16 cellular contexts compared by ENCODE assay signal in genomic region chr7:114533151-114533550, GRCh38.
DNase-seq lines count a peak whose midpoint lies in the region; ATAC-seq, FAIRE-seq and TF ChIP-seq lines count a peak whose summit lies in the region.
"Had no signal": no experiment of that assay in that cellular context is flagged by ENCODE, and none has a peak within 500 bp of the region (broad histone marks: within the 10 kb centered on the region; RNA-seq: fewer than 3 reads in every experiment).

No MANE protein-coding gene starts in this region.

- H3K14ac ChIP-seq in mesenchymal stem cell (ENCODE audit: low read length in 2 of 2) = no peak overlapping the region

- H2BK5ac ChIP-seq in mesenchymal stem cell (ENCODE audit: low read depth, low read length, poor library complexity, severe bottlenecking) = no peak overlapping the region

- no peak for FAIRE-seq in H54 (lab: Jason Lieb, UNC)
- FAIRE-seq: small intestine had no signal

- H3K27me3 ChIP-seq in mesenchymal stem cell (ENCODE audit: control insufficient read depth in 1 of 2, insufficient read depth in 1 of 2, low read length in 2 of 2) = no peaks in the 10 kb centered on the region
- H3K27me3 ChIP-seq: vagina had no signal

- no peaks in the 10 kb centered on the region for H3K36me3 ChIP-seq in mesenchymal stem cell (ENCODE audit: control insufficient read depth in 1 of 2, insufficient read depth in 2 of 2, low read depth in 1 of 2, low read length in 2 of 2)
- H3K36me3 ChIP-seq: HAP-1, vagina had no signal

- H3K4ac ChIP-seq in mesenchymal stem cell (ENCODE audit: low read depth in 1 of 2, low read length in 2 of 2) = no peak overlapping the region

- H4K8ac ChIP-seq in mesenchymal stem cell (ENCODE audit: low read length) = no peak overlapping the region

- WGBS in mesenchymal stem cell = 52% methylated on average over 2 of the region's 2 CpGs

- no peak overlapping the region for H4K91ac ChIP-seq in mesenchymal stem cell (ENCODE audit: low read length)

- no peak overlapping the region for H3K4me3 ChIP-seq in mesenchymal stem cell (ENCODE audit: insufficient read depth in 1 of 2, low read depth in 1 of 2, low read length in 2 of 2)
- H3K4me3 ChIP-seq: HAP-1, vagina had no signal

- no peak overlapping the region for H2BK15ac ChIP-seq in mesenchymal stem cell (ENCODE audit: low read depth, poor library complexity, severe bottlenecking)

- no peak overlapping the region for H2BK120ac ChIP-seq in mesenchymal stem cell (ENCODE audit: low read depth, low read length)

- H3K9me3 ChIP-seq in mesenchymal stem cell (ENCODE audit: control insufficient read depth, low read length) = no peaks in the 10 kb centered on the region
- H3K9me3 ChIP-seq: HAP-1, vagina had no signal

- no peak overlapping the region for H2AFZ ChIP-seq in mesenchymal stem cell (ENCODE audit: low read depth, low read length)

- peak; percentile 70 for DNase-seq in DMS 273 treated with DMSO at 0.1 percent for 48 hours (lab: John Stamatoyannopoulos, UW)
- DNase-seq in NCI-H1694 (lab: John Stamatoyannopoulos, UW) = peak; percentile 42
- peak; percentile 5 for DNase-seq in RPMI8226
- peak; percentile 43 for DNase-seq in mesenchymal stem cell
- no peak for DNase-seq in epidermal melanocyte (ENCODE audit: insufficient read length, low spot score)
- no peak for DNase-seq in H54 (ENCODE audit: insufficient read length, low spot score)
- DNase-seq: activated CD4-positive, CD25-positive, alpha-beta regulatory T cell; activated naive CD4-positive, alpha-beta T cell treated with anti-CD3 and anti-CD28 coated beads, Interleukin-2, amount 50 U/mL, for 16 hours; Kasumi-1; nucleus accumbens; small intestine had no signal

- H2BK12ac ChIP-seq in mesenchymal stem cell (ENCODE audit: low read length in 2 of 2) = no peak overlapping the region

- H3K4me1 ChIP-seq in mesenchymal stem cell (ENCODE audit: control insufficient read depth, insufficient read depth, low read depth, low read length) = no peaks in the 10 kb centered on the region
- H3K4me1 ChIP-seq: HAP-1, vagina had no signal

- TF ChIP-seq POLR2A in H54 (IDR thresholded peaks at IDR 0.05; ENCODE audit: low read depth, low read length) = no peak

- H3K23ac ChIP-seq in mesenchymal stem cell (ENCODE audit: low read length in 2 of 2) = no peak overlapping the region

- H2AK5ac ChIP-seq in mesenchymal stem cell (ENCODE audit: low read length, severe bottlenecking) = no peak overlapping the region

- no peak overlapping the region for H3K27ac ChIP-seq in mesenchymal stem cell (ENCODE audit: low read length, poor library complexity, severe bottlenecking)
- H3K27ac ChIP-seq: HL-60, vagina had no signal

- H3K79me1 ChIP-seq in mesenchymal stem cell (replicated peaks; ENCODE audit: low read length, poor library complexity, severe bottlenecking) = no peaks in the 10 kb centered on the region

- no peak overlapping the region for H3K18ac ChIP-seq in mesenchymal stem cell (ENCODE audit: low read depth in 1 of 2, low read length in 2 of 2)

- H3K9ac ChIP-seq in mesenchymal stem cell (ENCODE audit: low read length) = peak overlapping the region; percentile 77

- H3K4me2 ChIP-seq in mesenchymal stem cell (ENCODE audit: low read length, poor library complexity, severe bottlenecking) = no peak overlapping the region

- no peak for ATAC-seq in GM19324 (IDR thresholded peaks at IDR 0.05; ENCODE audit: low FRiP score, unreplicated experiment)
- no peak for ATAC-seq in GM19463 (IDR thresholded peaks at IDR 0.05; ENCODE audit: unreplicated experiment)

Comparison
In these comparisons a context has a peak if more than half of its experiments do, and no peak if none do; other contexts are left out.
1. DNase-seq: peak in DMS 273 treated with DMSO at 0.1 percent for 48 hours (single experiment), NCI-H1694 (single experiment), RPMI8226 (single experiment) and mesenchymal stem cell (single experiment); none in epidermal melanocyte (single experiment) and H54 (single experiment).